19 cellular contexts compared by ENCODE assay signal in genomic region chr2:170991398-170992185, GRCh38.
DNase-seq lines count a peak whose midpoint lies in the region; ATAC-seq and TF ChIP-seq lines count a peak whose summit lies in the region.
"Had no signal": no experiment of that assay in that cellular context is flagged by ENCODE, and none has a peak within 500 bp of the region (broad histone marks: within the 10 kb centered on the region; RNA-seq: fewer than 3 reads in every experiment).

No MANE protein-coding gene starts in this region.

- no peaks in the 10 kb centered on the region for H3F3A ChIP-seq in Loucy (ENCODE audit: low read depth)

- no peak overlapping the region for H3K9ac ChIP-seq in Loucy (ENCODE audit: low read depth, low read length, poor library complexity, severe bottlenecking)
- H3K9ac ChIP-seq: BLaER1 had no signal

- no peak overlapping the region for H3K4me3 Mint-ChIP-seq in memory B cell
- H3K4me3 Mint-ChIP-seq: activated CD4-positive, alpha-beta T cell treated with anti-CD3 and anti-CD28 coated beads for 36 hours; IgD-negative memory B cell; neural crest cell had no signal

- H3K9me3 Mint-ChIP-seq in memory B cell = no peaks in the 10 kb centered on the region
- H3K9me3 Mint-ChIP-seq: IgD-negative memory B cell, neural crest cell had no signal

- H3K4me2 ChIP-seq in Loucy (ENCODE audit: low read depth, low read length, poor library complexity, severe bottlenecking) = no peak overlapping the region
- H3K4me2 ChIP-seq: BLaER1 had no signal

- no peaks in the 10 kb centered on the region for H3K27me3 Mint-ChIP-seq in memory B cell
- H3K27me3 Mint-ChIP-seq: activated CD4-positive, alpha-beta T cell treated with anti-CD3 and anti-CD28 coated beads for 36 hours; IgD-negative memory B cell had no signal

- in situ Hi-C loops in astrocyte of the spinal cord (cut with HindIII; ENCODE audit: low sequenced_read_pairs) = no loop called here

- H2AFZ ChIP-seq in Loucy (ENCODE audit: low read length) = no peak overlapping the region

- H3K4me3 ChIP-seq in Loucy (ENCODE audit: low read length, poor library complexity, severe bottlenecking) (no peak overlapping the region), astrocyte of the spinal cord (ENCODE audit: low read depth, low read length) (no peak overlapping the region)
- H3K4me3 ChIP-seq: BLaER1, body of pancreas, SJCRH30 had no signal

- peaks cover 2% of the 10 kb centered on the region for H3K4me1 Mint-ChIP-seq in memory B cell
- H3K4me1 Mint-ChIP-seq: neural crest cell had no signal

- TF ChIP-seq CTCF in Loucy (conservative IDR thresholded peaks at IDR 0.05; ENCODE audit: low read length) = peak; percentile 41
- peak; percentile 34 for TF ChIP-seq CTCF in astrocyte of the spinal cord (IDR thresholded peaks at IDR 0.05; ENCODE audit: low read depth, low read length)

- H3K27me3 ChIP-seq in Loucy (ENCODE audit: insufficient read depth, low read length, poor library complexity, severe bottlenecking) = no peaks in the 10 kb centered on the region
- H3K27me3 ChIP-seq: BLaER1, body of pancreas, SJCRH30 had no signal

- H3K36me3 ChIP-seq in Loucy (ENCODE audit: insufficient read depth, low read length) = peaks cover 55% of the 10 kb centered on the region

- H4K20me1 ChIP-seq in Loucy (ENCODE audit: insufficient read depth, low read length, poor library complexity, severe bottlenecking) = no peaks in the 10 kb centered on the region
- H4K20me1 ChIP-seq: BLaER1 had no signal

- no peak for ATAC-seq in memory B cell (ENCODE audit: low read depth)
- no peak for ATAC-seq in HG03342 (IDR thresholded peaks at IDR 0.05; ENCODE audit: unreplicated experiment)
- ATAC-seq in GM21390 (IDR thresholded peaks at IDR 0.05; ENCODE audit: unreplicated experiment) = no peak
- ATAC-seq in HG02610 (IDR thresholded peaks at IDR 0.05; ENCODE audit: unreplicated experiment) = no peak
- ATAC-seq: activated CD4-positive, alpha-beta T cell treated with anti-CD3 and anti-CD28 coated beads for 36 hours; body of pancreas had no signal

- H3K79me2 ChIP-seq in Loucy (ENCODE audit: insufficient read depth, low read length) = no peaks in the 10 kb centered on the region

- peak overlapping the region; percentile 57 for H3K27ac Mint-ChIP-seq in memory B cell
- H3K27ac Mint-ChIP-seq: IgD-negative memory B cell had no signal

- no peaks in the 10 kb centered on the region for H3K9me3 ChIP-seq in Loucy (ENCODE audit: insufficient read depth, low read depth, low read length)
- H3K9me3 ChIP-seq: BLaER1, body of pancreas, SJCRH30 had no signal

- no peaks in the 10 kb centered on the region for H3K4me1 ChIP-seq in Loucy (ENCODE audit: insufficient read depth, low read length, poor library complexity, severe bottlenecking)
- H3K4me1 ChIP-seq: BLaER1, body of pancreas, SJCRH30 had no signal

- no peaks in the 10 kb centered on the region for H3K9me2 ChIP-seq in Loucy (replicated peaks; ENCODE audit: low read depth, low read length)

- H3K36me3 Mint-ChIP-seq in memory B cell = peaks cover 9% of the 10 kb centered on the region

- DNase-seq in DMS79 treated with DMSO at 0.1 percent for 48 hours (lab: John Stamatoyannopoulos, UW) (peak; percentile 70), astrocyte of the spinal cord (ENCODE audit: low read depth, low spot score) (no peak), memory B cell (ENCODE audit: low spot score in 2 of 2) (no peak)
- no peak for DNase-seq in activated CD8-positive, alpha-beta memory T cell treated with anti-CD3 and anti-CD28 coated beads, Interleukin-2, amount 50 U/mL, for 4 hours
- DNase-seq: activated CD4-positive, alpha-beta T cell treated with anti-CD3 and anti-CD28 coated beads for 36 hours; activated naive CD4-positive, alpha-beta T cell; body of pancreas; MV-4-11; NCI-H2081; NCI-H526 treated with DMSO at 0.1 percent for 48 hours; SJCRH30; T-helper 9 cell had no signal
